In genomic region chr10:71569775-71570588, GRCh38 we compare ENCODE assay signal across 8 cellular contexts.
DNase-seq lines count a peak whose midpoint lies in the region; ATAC-seq and TF ChIP-seq lines count a peak whose summit lies in the region.

No MANE protein-coding gene starts in this region.

- POLR2A ChIA-PET in GM10248 (lab: Yijun Ruan, JAX): no interaction called here

- CTCF ChIA-PET in GM10248 (lab: Yijun Ruan, JAX): interaction anchor here (0.6 to 9.9 kb wide), 65 partner anchors 8 to 788 kb away, joined by 3 to 140 read pairs (median 5); partner anchors contain the start of genes CDH23 and SLC29A3

- TF ChIP-seq CTCF in GM10248 (IDR thresholded peaks at IDR 0.05; ENCODE audit: control extremely low read depth, extremely low read depth, low read depth, missing control alignments): peak; percentile 85

- ATAC-seq in HG03095 (IDR thresholded peaks at IDR 0.05; ENCODE audit: unreplicated experiment) (no peak), HG03565 (IDR thresholded peaks at IDR 0.05; ENCODE audit: unreplicated experiment) (no peak)

- DNase-seq in GM10248 (ENCODE audit: extremely low spot score) (peak; percentile 84), NCI-H1048 (lab: John Stamatoyannopoulos, UW) (peak; percentile 36), cerebellar cortex (ENCODE audit: low spot score) (peak; percentile 78), kidney tubule cell (ENCODE audit: low spot score) (peak; percentile 53)
- DNase-seq in activated CD4-positive, alpha-beta T cell treated with anti-CD3 and anti-CD28 coated beads for 24 hours (ENCODE audit: low read depth in 2 of 2): peak; percentile 80
- DNase-seq in stimulated activated CD4-positive, alpha-beta T cell treated with anti-CD3 and anti-CD28 coated beads, Interleukin-4, amount 100 ng/mL, for 1 hour: peak; percentile 74
